ENCODE assay signal across 2 cellular contexts in the genomic region with DNA sequence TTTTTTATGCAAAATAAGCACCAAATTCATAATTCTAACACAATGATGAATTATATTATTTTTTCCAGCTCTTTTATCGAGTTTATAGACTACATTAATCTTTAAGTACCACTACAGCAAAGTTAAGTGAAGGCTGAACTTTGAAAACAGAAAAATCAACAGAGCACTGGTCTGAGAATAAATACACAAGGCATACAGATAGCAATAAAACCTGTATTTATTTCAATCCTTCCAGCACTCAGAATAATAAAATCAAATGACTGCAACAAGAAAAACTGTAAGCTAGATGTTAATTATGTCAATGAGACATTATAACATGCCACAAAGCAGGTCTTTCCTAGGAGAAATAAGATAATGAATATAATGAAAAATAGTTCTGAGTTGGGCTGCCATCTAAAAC.
TF ChIP-seq lines count a peak whose summit lies in the region.

No MANE protein-coding gene starts in this region.

TF ChIP-seq in HEK293, 187 proteins besides CTCF, POLR2A, EP300 and RAD21:
- no peak for TF ChIP-seq ZNF23 (tag by site-specific recombination; IDR thresholded peaks at IDR 0.05; ENCODE audit: borderline replicate concordance)
- TF ChIP-seq, protein P1, sequence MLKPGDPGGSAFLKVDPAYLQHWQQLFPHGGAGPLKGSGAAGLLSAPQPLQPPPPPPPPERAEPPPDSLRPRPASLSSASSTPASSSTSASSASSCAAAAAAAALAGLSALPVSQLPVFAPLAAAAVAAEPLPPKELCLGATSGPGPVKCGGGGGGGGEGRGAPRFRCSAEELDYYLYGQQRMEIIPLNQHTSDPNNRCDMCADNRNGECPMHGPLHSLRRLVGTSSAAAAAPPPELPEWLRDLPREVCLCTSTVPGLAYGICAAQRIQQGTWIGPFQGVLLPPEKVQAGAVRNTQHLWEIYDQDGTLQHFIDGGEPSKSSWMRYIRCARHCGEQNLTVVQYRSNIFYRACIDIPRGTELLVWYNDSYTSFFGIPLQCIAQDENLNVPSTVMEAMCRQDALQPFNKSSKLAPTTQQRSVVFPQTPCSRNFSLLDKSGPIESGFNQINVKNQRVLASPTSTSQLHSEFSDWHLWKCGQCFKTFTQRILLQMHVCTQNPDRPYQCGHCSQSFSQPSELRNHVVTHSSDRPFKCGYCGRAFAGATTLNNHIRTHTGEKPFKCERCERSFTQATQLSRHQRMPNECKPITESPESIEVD (tag by site-specific recombination; IDR thresholded peaks at IDR 0.05) = peak; percentile 73

TF ChIP-seq in HepG2, 621 proteins besides CTCF, POLR2A, EP300 and RAD21:
- no peak for TF ChIP-seq ZNF543 (CRISPR knock-in tag; IDR thresholded peaks at IDR 0.05)
TF ChIP-seq in HepG2: peak in this region for 0.
